In genomic region chr7:158973440-158973839, GRCh38 we compare ENCODE assay signal across 8 cellular contexts.
DNase-seq lines count a peak whose midpoint lies in the region; ATAC-seq, FAIRE-seq and TF ChIP-seq lines count a peak whose summit lies in the region.

No MANE protein-coding gene starts in this region.

- H3K79me2 ChIP-seq in K562 (ENCODE audit: control insufficient read depth, insufficient read depth, low read length) = no peaks in the 10 kb centered on the region

- H3K4me2 ChIP-seq in K562 (ENCODE audit: insufficient read depth, low read length) = no peak overlapping the region

- H2AFZ ChIP-seq in K562 (ENCODE audit: low read depth, low read length) = peak overlapping the region; percentile 7; the same call in 1 of the 2 replicates

- peak; percentile 92 for DNase-seq in DMS53 treated with DMSO at 0.1 percent for 48 hours (lab: John Stamatoyannopoulos, UW; ENCODE audit: unreplicated experiment)
- DNase-seq in NT2/D1 (ENCODE audit: low read depth, low spot score) = peak; percentile 59
- peak; percentile 59 to 76 (median 69) for DNase-seq in K562 (ENCODE audit: extremely low read depth in 1 of 4, low spot score in 3 of 4)
- DNase-seq in mucosa of descending colon = peak in 1 of 3 donors; percentile 75
- no peak for DNase-seq in urothelium cell line (ENCODE audit: low spot score)
- DNase-seq in H4 (ENCODE audit: low spot score) = no peak

- FAIRE-seq in K562 (lab: Jason Lieb, UNC) = no peak
- FAIRE-seq in urothelium cell line (lab: Jason Lieb, UNC) = no peak

- H3K9ac ChIP-seq in NT2/D1 (ENCODE audit: insufficient read length, low read depth) (peak overlapping the region; percentile 56), K562 (ENCODE audit: insufficient read depth in 1 of 2, low read depth in 2 of 2, low read length in 2 of 2) (no peak overlapping the region; a peak in 1 of 4 replicates)

- H3K4me3 ChIP-seq in NT2/D1 (ENCODE audit: insufficient read length, low read depth) (peak overlapping the region; percentile 21), K562 (no peak overlapping the region), mucosa of descending colon (no peak overlapping the region)

- in situ Hi-C loops in K562 (cut with MboI) = loop anchor here (10.0 kb wide), 1 partner anchor 279 kb away; no protein-coding TSS in a partner anchor

- POLR2A ChIA-PET in K562 (lab: Yijun Ruan, JAX) = interaction anchor here (0.5 kb wide), 1 partner anchor 39 kb away, joined by 3 read pairs; no protein-coding TSS in a partner anchor

- no peaks in the 10 kb centered on the region for H3K36me3 ChIP-seq in NT2/D1 (ENCODE audit: insufficient read depth, insufficient read length, low read length)
- H3K36me3 ChIP-seq in K562 (ENCODE audit: control insufficient read depth, insufficient read depth, low read length) = no peaks in the 10 kb centered on the region
- no peaks in the 10 kb centered on the region for H3K36me3 ChIP-seq in mucosa of descending colon (ENCODE audit: low read depth)

- ATAC-seq in K562 = peak; percentile 75
- peak; percentile 75 for ATAC-seq in mucosa of descending colon
- ATAC-seq in HG03095 (IDR thresholded peaks at IDR 0.05; ENCODE audit: unreplicated experiment) = no peak
- no peak for ATAC-seq in HG03108 (IDR thresholded peaks at IDR 0.05; ENCODE audit: unreplicated experiment)

- H4K20me1 ChIP-seq in K562 (replicated peaks; ENCODE audit: control insufficient read depth, insufficient read depth, low read length) = no peaks in the 10 kb centered on the region

- H3K9me1 ChIP-seq in K562 (ENCODE audit: control insufficient read depth, insufficient read depth, low read length) = no peaks in the 10 kb centered on the region

- peak in 1 of 2 experiments; percentile 32; a peak in 2 of 4 replicates for TF ChIP-seq RAD21 in K562 (CRISPR knock-in tag; conservative IDR thresholded peaks at IDR 0.05 in 1 of 2, IDR thresholded peaks at IDR 0.05 in 1 of 2)

- H3K27ac ChIP-seq in K562 (ENCODE audit: extremely low read depth, low read depth, low read length) = no peak overlapping the region

- H3K4me1 ChIP-seq in NT2/D1 (ENCODE audit: insufficient read depth, insufficient read length) (no peaks in the 10 kb centered on the region), K562 (replicated peaks in 1 of 2; ENCODE audit: control insufficient read depth in 2 of 2, insufficient read depth in 2 of 2, low read length in 2 of 2) (peaks cover 24 to 35% of the 10 kb centered on the region in 2 experiments), mucosa of descending colon (ENCODE audit: low read depth) (peaks cover 17% of the 10 kb centered on the region)

- CTCF ChIA-PET in K562 (lab: Yijun Ruan, JAX; ENCODE audit: low intra/inter-chr PET ratio) = no interaction called here

- WGBS in K562 (ENCODE audit: insufficient coverage, low coverage, missing lambda C conversion rate) = 42% methylated on average over 29 of the region's 43 CpGs

- intact Hi-C loops in K562 (cut with micrococcal nuclease) (no loop called here), mucosa of descending colon (cut with DNase I, micrococcal nuclease) (loop anchor here in 1 of 2 donors (10.0 kb wide), 1 partner anchor 279 kb away; no protein-coding TSS in a partner anchor)

- H3K27me3 ChIP-seq in NT2/D1 (ENCODE audit: insufficient read depth, insufficient read length) (no peaks in the 10 kb centered on the region), K562 (ENCODE audit: control insufficient read depth in 2 of 2, insufficient read depth in 2 of 2, low read length in 2 of 2) (peaks cover 10 to 13% of the 10 kb centered on the region in 2 experiments)

- TF ChIP-seq CTCF in K562 (IDR thresholded peaks at IDR 0.05 in 2 of 3, conservative IDR thresholded peaks at IDR 0.05 in 1 of 3; ENCODE audit: insufficient read depth in 2 of 3, low read depth in 1 of 3, low read length in 3 of 3) (peak; percentile 63 to 73 (median 64)), mucosa of descending colon (IDR thresholded peaks at IDR 0.05) (peak; percentile 36)

- TF ChIP-seq EP300 in K562 (IDR thresholded peaks at IDR 0.05; ENCODE audit: low read length) = no peak

- TF ChIP-seq POLR2A in K562 (conservative IDR thresholded peaks at IDR 0.05) = no peak

- H3K9me3 ChIP-seq in NT2/D1 (ENCODE audit: insufficient read depth, low read length) (peaks cover 17% of the 10 kb centered on the region; the same call in 1 of the 2 replicates), K562 (replicated peaks; ENCODE audit: control insufficient read depth, insufficient read depth, low read depth, low read length) (no peaks in the 10 kb centered on the region), mucosa of descending colon (peaks cover 5% of the 10 kb centered on the region)

- BruUV-seq in K562 (replicated peaks; lab: Mats Ljungman, UMichigan) = no TSS peak

TF ChIP-seq in K562, 482 proteins besides CTCF, POLR2A, EP300 and RAD21 (continues in another document):
- TF ChIP-seq MAZ (CRISPR knock-in tag; conservative IDR thresholded peaks at IDR 0.05 in 1 of 2, IDR thresholded peaks at IDR 0.05 in 1 of 2) (peak in 1 of 2 experiments; percentile 49; a peak in 1 of 4 replicates), CREB5 (CRISPR knock-in tag; IDR thresholded peaks at IDR 0.05) (no peak), ZNF431 (CRISPR knock-in tag; IDR thresholded peaks at IDR 0.05) (no peak), TOE1 (IDR thresholded peaks at IDR 0.05; ENCODE audit: borderline replicate concordance) (no peak), TOE1 (CRISPR knock-in tag; IDR thresholded peaks at IDR 0.05; ENCODE audit: borderline replicate concordance, low read depth) (no peak), HMGN3 (IDR thresholded peaks at IDR 0.05; ENCODE audit: borderline replicate concordance, extremely low read depth, insufficient read length, low read depth, low read length) (no peak), HMG20B (CRISPR knock-in tag; IDR thresholded peaks at IDR 0.05) (no peak), L3MBTL2 (IDR thresholded peaks at IDR 0.05) (peak; percentile 71; the same call in 1 of the 2 replicates), MYBL2 (IDR thresholded peaks at IDR 0.05; ENCODE audit: low read depth) (no peak), MYBL2 (CRISPR knock-in tag; IDR thresholded peaks at IDR 0.05; ENCODE audit: borderline replicate concordance) (no peak), CBX3 (IDR thresholded peaks at IDR 0.05; ENCODE audit: borderline replicate concordance in 1 of 2, low read length in 2 of 2) (peak in 1 of 2 experiments; percentile 22; a peak in 1 of 3 replicates), CREM (IDR thresholded peaks at IDR 0.05; ENCODE audit: low read depth) (peak; percentile 86), GTF2F1 (IDR thresholded peaks at IDR 0.05; ENCODE audit: low read depth, low read length) (no peak), GTF3C2 (IDR thresholded peaks at IDR 0.05; ENCODE audit: borderline replicate concordance, extremely low read depth, insufficient read length) (no peak), FOXK1 (CRISPR knock-in tag; IDR thresholded peaks at IDR 0.05; ENCODE audit: borderline replicate concordance) (no peak)
- TF ChIP-seq, protein P1, sequence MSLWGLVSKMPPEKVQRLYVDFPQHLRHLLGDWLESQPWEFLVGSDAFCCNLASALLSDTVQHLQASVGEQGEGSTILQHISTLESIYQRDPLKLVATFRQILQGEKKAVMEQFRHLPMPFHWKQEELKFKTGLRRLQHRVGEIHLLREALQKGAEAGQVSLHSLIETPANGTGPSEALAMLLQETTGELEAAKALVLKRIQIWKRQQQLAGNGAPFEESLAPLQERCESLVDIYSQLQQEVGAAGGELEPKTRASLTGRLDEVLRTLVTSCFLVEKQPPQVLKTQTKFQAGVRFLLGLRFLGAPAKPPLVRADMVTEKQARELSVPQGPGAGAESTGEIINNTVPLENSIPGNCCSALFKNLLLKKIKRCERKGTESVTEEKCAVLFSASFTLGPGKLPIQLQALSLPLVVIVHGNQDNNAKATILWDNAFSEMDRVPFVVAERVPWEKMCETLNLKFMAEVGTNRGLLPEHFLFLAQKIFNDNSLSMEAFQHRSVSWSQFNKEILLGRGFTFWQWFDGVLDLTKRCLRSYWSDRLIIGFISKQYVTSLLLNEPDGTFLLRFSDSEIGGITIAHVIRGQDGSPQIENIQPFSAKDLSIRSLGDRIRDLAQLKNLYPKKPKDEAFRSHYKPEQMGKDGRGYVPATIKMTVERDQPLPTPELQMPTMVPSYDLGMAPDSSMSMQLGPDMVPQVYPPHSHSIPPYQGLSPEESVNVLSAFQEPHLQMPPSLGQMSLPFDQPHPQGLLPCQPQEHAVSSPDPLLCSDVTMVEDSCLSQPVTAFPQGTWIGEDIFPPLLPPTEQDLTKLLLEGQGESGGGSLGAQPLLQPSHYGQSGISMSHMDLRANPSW (CRISPR knock-in tag; IDR thresholded peaks at IDR 0.05) = no peak

Comparison
In these comparisons a context has a peak if more than half of its experiments do, and no peak if none do; other contexts are left out.
1. DNase-seq: peak in DMS53 treated with DMSO at 0.1 percent for 48 hours (single experiment), NT2/D1 (single experiment) and K562 (4 of 4); none in urothelium cell line (single experiment) and H4 (single experiment).
2. ATAC-seq: peak in K562 (single experiment) and mucosa of descending colon (single experiment); none in HG03095 (single experiment) and HG03108 (single experiment).